30 cellular contexts compared by ENCODE assay signal in the genomic region with DNA sequence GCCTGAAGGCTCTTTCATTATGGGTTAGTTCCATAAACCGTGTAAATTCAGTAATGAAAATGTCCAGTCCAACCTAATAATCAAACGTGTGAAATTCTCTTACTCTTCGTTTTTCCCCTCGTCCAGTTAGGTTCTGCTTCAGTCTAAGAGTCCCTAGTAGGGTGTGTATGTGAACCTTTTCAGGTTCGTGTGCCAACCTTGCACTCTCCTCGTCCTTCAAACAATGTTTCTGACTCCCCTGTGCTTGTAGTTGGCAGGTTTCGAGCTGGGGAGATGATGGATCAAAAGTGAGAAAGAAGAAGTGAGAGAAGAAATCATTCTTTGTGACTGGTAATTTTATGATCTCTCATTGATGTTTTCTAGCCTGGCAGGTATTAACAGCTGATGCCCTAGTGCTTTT.
"Had no signal": no experiment of that assay in that cellular context is flagged by ENCODE, and none has a peak within 500 bp of the region (broad histone marks: within the 10 kb centered on the region; RNA-seq: fewer than 3 reads in every experiment).

No MANE protein-coding gene starts in this region.

- H3K36me3 ChIP-seq: adrenal gland, esophagus muscularis mucosa, gastroesophageal sphincter, heart right ventricle had no signal

- H3K4me1 ChIP-seq: adrenal gland, body of pancreas, esophagus muscularis mucosa, foreskin keratinocyte, gastroesophageal sphincter, heart right ventricle had no signal

- H3K79me2 ChIP-seq: hepatocyte had no signal

- H3K9me3 ChIP-seq: adrenal gland, body of pancreas, esophagus muscularis mucosa, gastroesophageal sphincter had no signal

- FAIRE-seq: colon had no signal

- DNase-seq: activated CD4-positive, alpha-beta memory T cell treated with anti-CD3 and anti-CD28 coated beads for 36 hours; activated CD4-positive, alpha-beta T cell treated with anti-CD3 and anti-CD28 coated beads for 36 hours; activated CD4-positive, alpha-beta T cell treated with anti-CD3 and anti-CD28 coated beads, Interleukin-2, amount 10 ng/mL, durations not matched to agents 24 days and 14 days; activated CD4-positive, CD25-positive, alpha-beta regulatory T cell; activated CD4-positive, CD25-positive, alpha-beta regulatory T cell treated with anti-CD3 and anti-CD28 coated beads, Interleukin-2, amount 50 U/mL, for 72 hours; activated CD8-positive, alpha-beta memory T cell treated with anti-CD3 and anti-CD28 coated beads, Interleukin-2, amount 10 ng/mL, durations not matched to agents 7 days and 5 days; activated CD8-positive, alpha-beta memory T cell treated with anti-CD3 and anti-CD28 coated beads, Interleukin-2, amount 50 U/mL, for 4 hours; activated CD8-positive, alpha-beta T cell treated with anti-CD3 and anti-CD28 coated beads, Interleukin-2, amount 10 ng/mL, durations not matched to agents 7 days and 5 days; activated effector memory CD4-positive, alpha-beta T cell treated with anti-CD3 and anti-CD28 coated beads, Interleukin-2, amount 50 U/mL, for 16 hours; activated naive CD4-positive, alpha-beta T cell treated with anti-CD3 and anti-CD28 coated beads for 36 hours; activated naive CD8-positive, alpha-beta T cell treated with anti-CD3 and anti-CD28 coated beads for 36 hours; activated naive CD8-positive, alpha-beta T cell treated with anti-CD3 and anti-CD28 coated beads, Interleukin-2, amount 50 U/mL, for 24 hours; activated T-cell treated with anti-CD3 and anti-CD28 coated beads, Interleukin-2, amount 50 U/mL, for 1 hour; activated T-cell treated with anti-CD3 and anti-CD28 coated beads, Interleukin-2, amount 50 U/mL, for 48 hours; adrenal gland; amygdala; aorta; body of pancreas; caudate nucleus; cortex of kidney; dermis blood vessel endothelial cell; effector CD4-positive, alpha-beta T cell; effector memory CD8-positive, alpha-beta T cell; erythroblast; foreskin keratinocyte; heart right ventricle had no signal

- H3K27ac ChIP-seq: adrenal gland, body of pancreas, esophagus muscularis mucosa, foreskin keratinocyte, gastroesophageal sphincter, heart right ventricle, hepatocyte had no signal

- H2AFZ ChIP-seq: hepatocyte had no signal

- H3K27me3 ChIP-seq: body of pancreas, foreskin keratinocyte, gastroesophageal sphincter, hepatocyte had no signal

- ATAC-seq: activated CD4-positive, alpha-beta T cell treated with anti-CD3 and anti-CD28 coated beads for 36 hours; activated CD8-positive, alpha-beta memory T cell treated with anti-CD3 and anti-CD28 coated beads, Interleukin-2, amount 10 ng/mL, durations not matched to agents 7 days and 5 days; activated CD8-positive, alpha-beta T cell treated with anti-CD3 and anti-CD28 coated beads, Interleukin-2, amount 10 ng/mL, durations not matched to agents 7 days and 5 days; activated naive CD8-positive, alpha-beta T cell treated with anti-CD3 and anti-CD28 coated beads, Interleukin-2, amount 50 U/mL, for 24 hours; body of pancreas; effector memory CD8-positive, alpha-beta T cell; foreskin keratinocyte; gastroesophageal sphincter; heart right ventricle had no signal

- H3K4me2 ChIP-seq: hepatocyte had no signal

- H3K4me3 ChIP-seq: adrenal gland, body of pancreas, esophagus muscularis mucosa, gastroesophageal sphincter, heart right ventricle, hepatocyte had no signal
